In genomic region chr5:56414056-56414455, GRCh38 we compare ENCODE assay signal across 15 cellular contexts.
DNase-seq lines count a peak whose midpoint lies in the region; ATAC-seq and TF ChIP-seq lines count a peak whose summit lies in the region.
"Had no signal": no experiment of that assay in that cellular context is flagged by ENCODE, and none has a peak within 500 bp of the region (broad histone marks: within the 10 kb centered on the region; RNA-seq: fewer than 3 reads in every experiment).

No MANE protein-coding gene starts in this region.

- H3K36me3 ChIP-seq in BLaER1 treated with 17β-estradiol and CSF1 and Interleukin-3, amounts not matched to agents 10 nM and 100 nM, result peaks cover 0 to 5% (median 0%) of the 10 kb centered on the region in 11 experiments; a peak in 3 of 22 replicates
- H3K36me3 ChIP-seq in ascending aorta (no peaks in the 10 kb centered on the region), testis (ENCODE audit: low read depth, missing control alignments) (no peaks in the 10 kb centered on the region)

- intact Hi-C loops in ascending aorta (cut with DNase I), result no loop called here
- intact Hi-C loops in testis (cut with DNase I; ENCODE audit: low total_unique reads), result no loop called here

- no peaks in the 10 kb centered on the region for H3K27me3 ChIP-seq in BLaER1 treated with 17β-estradiol and CSF1 and Interleukin-3, amounts not matched to agents 10 nM and 100 nM
- H3K27me3 ChIP-seq in ascending aorta, result no peaks in the 10 kb centered on the region
- no peaks in the 10 kb centered on the region for H3K27me3 ChIP-seq in testis
- H3K27me3 ChIP-seq: body of pancreas had no signal

- H3K9me3 ChIP-seq in BLaER1 treated with 17β-estradiol and CSF1 and Interleukin-3, amounts not matched to agents 10 nM and 100 nM (replicated peaks in 1 of 11), result peaks cover 10 to 39% (median 29%) of the 10 kb centered on the region in 11 experiments
- H3K9me3 ChIP-seq in ascending aorta (no peaks in the 10 kb centered on the region), testis (no peaks in the 10 kb centered on the region)
- H3K9me3 ChIP-seq: body of pancreas had no signal

- H3K4me2 ChIP-seq in BLaER1 treated with 17β-estradiol and CSF1 and Interleukin-3, amounts not matched to agents 10 nM and 100 nM, result peak overlapping the region; percentile 82 to 94 (median 87)

- H3K36me3 Mint-ChIP-seq in naive B cell, result peaks cover 3 to 10% of the 10 kb centered on the region in 2 donors
- H3K36me3 Mint-ChIP-seq: stimulated activated effector memory CD8-positive, alpha-beta T cell treated with anti-CD3 and anti-CD28 coated beads, Interleukin-12 subunit alpha, Interleukin-12 subunit beta, amount 100 ng/mL, for 72 hours had no signal

- no peak for TF ChIP-seq CTCF in ascending aorta (IDR thresholded peaks at IDR 0.05)
- TF ChIP-seq CTCF in testis (IDR thresholded peaks at IDR 0.05), result no peak

- H4K20me1 ChIP-seq in BLaER1 treated with 17β-estradiol and CSF1 and Interleukin-3, amounts not matched to agents 10 nM and 100 nM, result no peaks in the 10 kb centered on the region

- TF ChIP-seq POLR2A in testis (IDR thresholded peaks at IDR 0.05), result no peak

- DNase-seq in MV-4-11 (lab: John Stamatoyannopoulos, UW) (peak; percentile 91), ascending aorta (ENCODE audit: low spot score in 2 of 2) (no peak), naive B cell (peak; percentile 55), activated T-cell treated with anti-CD3 and anti-CD28 coated beads for 4 hours (no peak), NCI-H187 (lab: John Stamatoyannopoulos, UW) (no peak), testis (no peak)
- DNase-seq in activated CD8-positive, alpha-beta memory T cell treated with anti-CD3 and anti-CD28 coated beads, Interleukin-2, amount 50 U/mL, for 48 hours, result no peak
- DNase-seq: activated CD4-positive, CD25-positive, alpha-beta regulatory T cell; body of pancreas; mesenchymal stem cell; SHP77 had no signal

- peak overlapping the region; percentile 90 to 98 (median 95) for H3K27ac ChIP-seq in BLaER1 treated with 17β-estradiol and CSF1 and Interleukin-3, amounts not matched to agents 10 nM and 100 nM
- H3K27ac ChIP-seq in ascending aorta (peak overlapping the region; percentile 47 to 56), testis (no peak overlapping the region)
- H3K27ac ChIP-seq: parathyroid adenoma had no signal

- peak overlapping the region; percentile 75 to 86 (median 83) for H3K9ac ChIP-seq in BLaER1 treated with 17β-estradiol and CSF1 and Interleukin-3, amounts not matched to agents 10 nM and 100 nM
- H3K9ac ChIP-seq: parathyroid adenoma had no signal

- WGBS in testis, 2 donors, result 59 to 60% methylated on average over 3 of the region's 3 CpGs

- peak overlapping the region in 9 of 10 experiments; percentile 11 to 52 (median 28); a peak in 13 of 20 replicates for H3K4me3 ChIP-seq in BLaER1 treated with 17β-estradiol and CSF1 and Interleukin-3, amounts not matched to agents 10 nM and 100 nM
- no peak overlapping the region for H3K4me3 ChIP-seq in ascending aorta
- no peak overlapping the region for H3K4me3 ChIP-seq in testis
- H3K4me3 ChIP-seq: body of pancreas had no signal

- peaks cover 50 to 80% (median 55%) of the 10 kb centered on the region in 3 donors for H3K4me1 Mint-ChIP-seq in naive B cell
- H3K4me1 Mint-ChIP-seq: stimulated activated effector memory CD8-positive, alpha-beta T cell treated with anti-CD3 and anti-CD28 coated beads, Interleukin-12 subunit alpha, Interleukin-12 subunit beta, amount 100 ng/mL, for 72 hours had no signal

- H3K27ac Mint-ChIP-seq in naive B cell, result peak overlapping the region; percentile 93 to 99 (median 98)
- H3K27ac Mint-ChIP-seq: activated T-helper 1 cell treated with anti-CD3 and anti-CD28 coated beads, Interleukin-12 subunit alpha, Interleukin-12 subunit beta, Interleukin-2, Interleukin-4 antibody, amounts not matched to agents 30 ng/mL and 10 ng/mL and 1 ng/mL, durations not matched to agents 14 hours and 24 hours and 36 hours; stimulated activated effector memory CD8-positive, alpha-beta T cell treated with anti-CD3 and anti-CD28 coated beads, Interleukin-12 subunit alpha, Interleukin-12 subunit beta, amount 100 ng/mL, for 72 hours had no signal

- peaks cover 0 to 11% (median 7%) of the 10 kb centered on the region in 7 donors for H3K9me3 Mint-ChIP-seq in naive B cell
- H3K9me3 Mint-ChIP-seq: stimulated activated effector memory CD8-positive, alpha-beta T cell treated with anti-CD3 and anti-CD28 coated beads, Interleukin-12 subunit alpha, Interleukin-12 subunit beta, amount 100 ng/mL, for 72 hours had no signal

- no peaks in the 10 kb centered on the region for H3K27me3 Mint-ChIP-seq in naive B cell

- H3K4me1 ChIP-seq in BLaER1 treated with 17β-estradiol and CSF1 and Interleukin-3, amounts not matched to agents 10 nM and 100 nM, result peaks cover 64 to 90% (median 74%) of the 10 kb centered on the region in 10 experiments
- peaks cover 7 to 29% of the 10 kb centered on the region in 2 donors for H3K4me1 ChIP-seq in ascending aorta
- peaks cover 8% of the 10 kb centered on the region for H3K4me1 ChIP-seq in testis

- H3K4me3 Mint-ChIP-seq in naive B cell, result peak overlapping the region; percentile 31 to 80 (median 72)
- H3K4me3 Mint-ChIP-seq: activated T-helper 1 cell treated with anti-CD3 and anti-CD28 coated beads, Interleukin-12 subunit alpha, Interleukin-12 subunit beta, Interleukin-2, Interleukin-4 antibody, amounts not matched to agents 30 ng/mL and 10 ng/mL and 1 ng/mL, durations not matched to agents 14 hours and 24 hours and 36 hours; stimulated activated effector memory CD8-positive, alpha-beta T cell treated with anti-CD3 and anti-CD28 coated beads, Interleukin-12 subunit alpha, Interleukin-12 subunit beta, amount 100 ng/mL, for 72 hours had no signal

- ATAC-seq in naive B cell (ENCODE audit: low read depth in 2 of 2), result no peak
- ATAC-seq: body of pancreas; stimulated activated effector memory CD8-positive, alpha-beta T cell treated with anti-CD3 and anti-CD28 coated beads, Interleukin-12 subunit alpha, Interleukin-12 subunit beta, amount 100 ng/mL, for 72 hours had no signal

Comparison
In these comparisons a context has a peak if more than half of its experiments do, and no peak if none do; other contexts are left out.
1. H3K27ac ChIP-seq: peak in BLaER1 treated with 17β-estradiol and CSF1 and Interleukin-3, amounts not matched to agents 10 nM and 100 nM (11 of 11) and ascending aorta (2 of 2); none in testis (0 of 2).
2. H3K4me3 ChIP-seq: peak in BLaER1 treated with 17β-estradiol and CSF1 and Interleukin-3, amounts not matched to agents 10 nM and 100 nM (9 of 10); none in ascending aorta (0 of 2) and testis (0 of 2).
3. DNase-seq: peak in MV-4-11 (single experiment) and naive B cell (single experiment); none in ascending aorta (0 of 2), activated T-cell treated with anti-CD3 and anti-CD28 coated beads for 4 hours (single experiment), NCI-H187 (0 of 2), testis (single experiment) and activated CD8-positive, alpha-beta memory T cell treated with anti-CD3 and anti-CD28 coated beads, Interleukin-2, amount 50 U/mL, for 48 hours (single experiment).